Comparison of ENCODE assay signal across 13 cellular contexts in the genomic region with DNA sequence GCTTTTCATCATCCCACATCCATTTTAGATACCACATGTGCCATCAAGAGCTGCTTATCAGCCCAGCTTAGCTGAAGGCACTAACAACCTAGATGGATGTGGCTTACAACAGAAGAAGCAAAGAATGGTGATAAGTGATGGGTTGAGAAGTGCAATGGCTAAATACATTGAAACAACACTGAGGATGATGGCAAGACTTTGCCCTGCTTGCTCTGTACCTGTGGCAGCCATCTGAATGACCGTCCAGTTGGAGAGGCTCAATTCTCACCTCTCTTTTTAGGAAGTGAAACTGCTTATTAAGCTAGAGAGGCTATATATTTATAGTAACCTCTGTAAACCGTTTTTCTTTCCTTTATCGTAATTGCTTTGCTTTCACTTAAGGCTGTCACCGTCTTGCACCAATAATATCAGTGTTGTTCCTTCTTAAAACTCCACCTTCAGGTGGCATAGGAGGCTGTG. TPM values are rescaled to one million over a fixed set of nuclear protein-coding genes. Genes with fewer than 3 reads are reported as not detected.
DNase-seq lines count a peak whose midpoint lies in the region; ATAC-seq lines count a peak whose summit lies in the region.
"Had no signal": no experiment of that assay in that cellular context is flagged by ENCODE, and none has a peak within 500 bp of the region (broad histone marks: within the 10 kb centered on the region; RNA-seq: fewer than 3 reads in every experiment).

No MANE protein-coding gene starts in this region.

- POLR2A ChIA-PET in CD4-positive, alpha-beta memory T cell (lab: Charles Lee; ENCODE audit: partially characterized antibody), result interaction anchor here (0.9 kb wide), 1 partner anchor 16 kb away, joined by 3 read pairs; no protein-coding TSS in a partner anchor
- POLR2A ChIA-PET in CD8-positive, alpha-beta memory T cell (lab: Charles Lee), result no interaction called here

- no peaks in the 10 kb centered on the region for H3K27me3 ChIP-seq in CD4-positive, alpha-beta memory T cell (ENCODE audit: insufficient read depth, low read length)
- no peaks in the 10 kb centered on the region for H3K27me3 ChIP-seq in CD8-positive, alpha-beta memory T cell (ENCODE audit: insufficient read depth, low read length, poor library complexity, severe bottlenecking)
- H3K27me3 ChIP-seq: esophagus muscularis mucosa had no signal

- H3K4me3 ChIP-seq in CD4-positive, alpha-beta memory T cell (ENCODE audit: low read length in 2 of 2), result no peak overlapping the region
- no peak overlapping the region for H3K4me3 ChIP-seq in CD8-positive, alpha-beta memory T cell (ENCODE audit: low read length)
- H3K4me3 ChIP-seq: esophagus muscularis mucosa had no signal

- no peak overlapping the region for H3K4me3 Mint-ChIP-seq in CD4-positive, alpha-beta memory T cell
- H3K4me3 Mint-ChIP-seq in CD8-positive, alpha-beta memory T cell, result no peak overlapping the region

- DNase-seq in RPMI8226 (peak; percentile 83), LoVo (ENCODE audit: low spot score) (no peak)
- no peak for DNase-seq in CD4-positive, alpha-beta memory T cell
- DNase-seq in stimulated activated CD4-positive, alpha-beta T cell treated with anti-CD3 and anti-CD28 coated beads, Interleukin-1b, Interleukin-23, amount 100 ng/mL, for 48 hours, result no peak
- no peak for DNase-seq in CD8-positive, alpha-beta memory T cell
- DNase-seq: activated CD4-positive, alpha-beta T cell treated with anti-CD3 and anti-CD28 coated beads, Interleukin-2, amount 50 U/mL, for 48 hours; left colon; NCI-H1436 treated with DMSO at 0.1 percent for 48 hours; SHP77 treated with DMSO at 0.1 percent for 48 hours had no signal

- H3K27me3 Mint-ChIP-seq in CD4-positive, alpha-beta memory T cell, result no peaks in the 10 kb centered on the region
- H3K27me3 Mint-ChIP-seq in CD8-positive, alpha-beta memory T cell, result no peaks in the 10 kb centered on the region

- H3K9me3 Mint-ChIP-seq in CD4-positive, alpha-beta memory T cell, result no peaks in the 10 kb centered on the region
- H3K9me3 Mint-ChIP-seq in CD8-positive, alpha-beta memory T cell, result no peaks in the 10 kb centered on the region

- intact Hi-C loops in CD4-positive, alpha-beta memory T cell (cut with micrococcal nuclease), result no loop called here

- H3K4me1 Mint-ChIP-seq in CD4-positive, alpha-beta memory T cell, result peaks cover 5 to 19% (median 10%) of the 10 kb centered on the region in 4 donors
- peaks cover 15 to 24% (median 18%) of the 10 kb centered on the region in 3 donors for H3K4me1 Mint-ChIP-seq in CD8-positive, alpha-beta memory T cell

- H3K36me3 ChIP-seq in CD4-positive, alpha-beta memory T cell (ENCODE audit: insufficient read depth, low read length), result peaks cover 21% of the 10 kb centered on the region
- peaks cover 22% of the 10 kb centered on the region for H3K36me3 ChIP-seq in CD8-positive, alpha-beta memory T cell (ENCODE audit: insufficient read depth, low read length)

- peaks cover 4% of the 10 kb centered on the region for H3K4me1 ChIP-seq in CD4-positive, alpha-beta memory T cell (ENCODE audit: insufficient read depth, low read length)
- H3K4me1 ChIP-seq in CD8-positive, alpha-beta memory T cell (ENCODE audit: insufficient read depth, low read length), result peaks cover 7% of the 10 kb centered on the region

- CTCF ChIA-PET in CD4-positive, alpha-beta memory T cell (lab: Charles Lee; ENCODE audit: partially characterized antibody), result no interaction called here
- CTCF ChIA-PET in CD8-positive, alpha-beta memory T cell (lab: Charles Lee), result no interaction called here

- peak overlapping the region in 1 of 7 donors; percentile 56 for H3K27ac Mint-ChIP-seq in CD4-positive, alpha-beta memory T cell
- peak overlapping the region in 1 of 8 donors; percentile 19 for H3K27ac Mint-ChIP-seq in CD8-positive, alpha-beta memory T cell

- no peaks in the 10 kb centered on the region for H3K9me3 ChIP-seq in CD4-positive, alpha-beta memory T cell (ENCODE audit: control insufficient read depth in 1 of 2, low read length in 2 of 2)
- H3K9me3 ChIP-seq in CD8-positive, alpha-beta memory T cell (ENCODE audit: low read length), result no peaks in the 10 kb centered on the region
- H3K9me3 ChIP-seq: esophagus muscularis mucosa had no signal

- no peak overlapping the region for H3K27ac ChIP-seq in CD4-positive, alpha-beta memory T cell (ENCODE audit: low read depth, low read length)
- H3K27ac ChIP-seq in CD8-positive, alpha-beta memory T cell (ENCODE audit: low read depth, low read length), result no peak overlapping the region
- H3K27ac ChIP-seq: esophagus muscularis mucosa had no signal

- ATAC-seq in GM18517 (IDR thresholded peaks at IDR 0.05; ENCODE audit: unreplicated experiment) (peak; percentile 87), GM21526 (IDR thresholded peaks at IDR 0.05; ENCODE audit: low FRiP score, unreplicated experiment) (peak; percentile 75), HG03108 (IDR thresholded peaks at IDR 0.05; ENCODE audit: unreplicated experiment) (peak; percentile 87)
- ATAC-seq: left colon had no signal

- H3K36me3 Mint-ChIP-seq in CD4-positive, alpha-beta memory T cell, result peaks cover 29 to 44% of the 10 kb centered on the region in 2 donors
- peaks cover 0 to 59% (median 12%) of the 10 kb centered on the region in 3 donors for H3K36me3 Mint-ChIP-seq in CD8-positive, alpha-beta memory T cell

RNA-seq across cellular contexts. Expression of gene GPATCH11, which starts 5.7 kb away (rescaled TPM):
- 10 to 100 TPM; 17.3 to 18.9 TPM for total RNA-seq in CD4-positive, alpha-beta memory T cell
- 1 to 10 TPM; 9.2 to 9.9 TPM for polyA plus RNA-seq in CD4-positive, alpha-beta memory T cell
- total RNA-seq in CD8-positive, alpha-beta memory T cell, result 10 to 100 TPM; 17.8 to 20.2 TPM
- 9.0 TPM for polyA plus RNA-seq in CD8-positive, alpha-beta memory T cell

RNA-seq across cellular contexts. Expression of gene HEATR5B, which starts 5.9 kb away (rescaled TPM):
- 10 to 100 TPM; 52.6 to 55.2 TPM for total RNA-seq in CD4-positive, alpha-beta memory T cell
- 10 to 100 TPM in 1 of 2 donors, 1 to 10 TPM in 1; 6.1 to 20.7 TPM for polyA plus RNA-seq in CD4-positive, alpha-beta memory T cell
- total RNA-seq in CD8-positive, alpha-beta memory T cell, result 10 to 100 TPM; 18.2 to 20.0 TPM
- 11.4 TPM for polyA plus RNA-seq in CD8-positive, alpha-beta memory T cell
